In genomic region chrX:40437348-40437747, GRCh38 we compare ENCODE assay signal across 8 cellular contexts.
"Had no signal": no experiment of that assay in that cellular context is flagged by ENCODE, and none has a peak within 500 bp of the region (broad histone marks: within the 10 kb centered on the region; RNA-seq: fewer than 3 reads in every experiment).

No MANE protein-coding gene starts in this region.

- FAIRE-seq: G401.6, GM12878, GM12891, GM12892, GM18507, GM19239 had no signal

- ATAC-seq: GM12878 had no signal

- DNase-seq: GDM1, GF-D8 had no signal

- H3K4me3 ChIP-seq: GM12878 had no signal
